In genomic region chr22:17334054-17334453, GRCh38 we compare ENCODE assay signal across 15 cellular contexts.
"Had no signal": no experiment of that assay in that cellular context is flagged by ENCODE, and none has a peak within 500 bp of the region (broad histone marks: within the 10 kb centered on the region; RNA-seq: fewer than 3 reads in every experiment).

No MANE protein-coding gene starts in this region.

- H3K27me3 ChIP-seq: spleen had no signal

- DNase-seq: amygdala; dorsolateral prefrontal cortex; esophagus squamous epithelium; foreskin fibroblast; glutamatergic neuron; left colon; naive B cell; spleen; stimulated activated CD4-positive, alpha-beta T cell treated with anti-CD3 and anti-CD28 coated beads, Interleukin-1b, Interleukin-23, amount 100 ng/mL, for 48 hours; T-helper 17 cell had no signal

- H3K4me3 Mint-ChIP-seq: activated naive CD8-positive, alpha-beta T cell; brain; naive B cell; stimulated activated memory B cell treated with anti-CD40 and anti-IgM and Interleukin-4, amounts not matched to agents 10 μg/mL and 1 μg/mL and 100 μg/mL, for 72 hours; T-helper 17 cell had no signal

- H3K27ac Mint-ChIP-seq: activated naive CD8-positive, alpha-beta T cell; stimulated activated memory B cell treated with anti-CD40 and anti-IgM and Interleukin-4, amounts not matched to agents 10 μg/mL and 1 μg/mL and 100 μg/mL, for 72 hours; T-helper 17 cell had no signal

- H3K27ac ChIP-seq: dorsolateral prefrontal cortex, esophagus squamous epithelium, prostate gland, spleen had no signal

- ATAC-seq: left colon; sciatic nerve; stimulated activated memory B cell treated with anti-CD40 and anti-IgM and Interleukin-4, amounts not matched to agents 10 μg/mL and 1 μg/mL and 100 μg/mL, for 72 hours; T-helper 17 cell had no signal

- H3K4me1 Mint-ChIP-seq: brain; naive B cell; stimulated activated memory B cell treated with anti-CD40 and anti-IgM and Interleukin-4, amounts not matched to agents 10 μg/mL and 1 μg/mL and 100 μg/mL, for 72 hours; T-helper 17 cell had no signal

- H3K9me3 ChIP-seq: esophagus squamous epithelium, prostate gland, spleen had no signal

- H3K27me3 Mint-ChIP-seq: activated naive CD8-positive, alpha-beta T cell; stimulated activated memory B cell treated with anti-CD40 and anti-IgM and Interleukin-4, amounts not matched to agents 10 μg/mL and 1 μg/mL and 100 μg/mL, for 72 hours had no signal

- H3K36me3 Mint-ChIP-seq: activated naive CD8-positive, alpha-beta T cell; brain; naive B cell; stimulated activated memory B cell treated with anti-CD40 and anti-IgM and Interleukin-4, amounts not matched to agents 10 μg/mL and 1 μg/mL and 100 μg/mL, for 72 hours had no signal

- H3K9me3 Mint-ChIP-seq: brain; naive B cell; stimulated activated memory B cell treated with anti-CD40 and anti-IgM and Interleukin-4, amounts not matched to agents 10 μg/mL and 1 μg/mL and 100 μg/mL, for 72 hours had no signal

- H3K36me3 ChIP-seq: esophagus squamous epithelium, prostate gland, spleen had no signal

- H3K4me3 ChIP-seq: dorsolateral prefrontal cortex, esophagus squamous epithelium, prostate gland, spleen had no signal

- H3K4me1 ChIP-seq: prostate gland, spleen had no signal
